In genomic region chr10:104121485-104122272, GRCh38 we compare ENCODE assay signal across 1 cellular context.
A peak's percentile ranks its signal among the peaks of the same experiment; 100 is the strongest.
TF ChIP-seq lines count a peak whose summit lies in the region.

TSS of gene SFR1 (plus strand) at chr10:104122171. CDS start at chr10:104122184, 13 bp downstream.

TF ChIP-seq in HepG2, 621 proteins besides CTCF, POLR2A, EP300 and RAD21 (continued from another document and continues in another):
- no peak for TF ChIP-seq ZUFSP (CRISPR knock-in tag; IDR thresholded peaks at IDR 0.05; ENCODE audit: borderline replicate concordance)
- TF ChIP-seq TEF (CRISPR knock-in tag; IDR thresholded peaks at IDR 0.05): no peak
- TF ChIP-seq RNF2 (conservative IDR thresholded peaks at IDR 0.05; ENCODE audit: low read depth): 0 out of 2 replicates have a peak, but pooled peaks have one; percentile 40
- no peak for TF ChIP-seq ZNF7 (CRISPR knock-in tag; IDR thresholded peaks at IDR 0.05)
- peak; percentile 81 for TF ChIP-seq DMAP1 (CRISPR knock-in tag; IDR thresholded peaks at IDR 0.05)
- TF ChIP-seq ZIK1 (CRISPR knock-in tag; IDR thresholded peaks at IDR 0.05; ENCODE audit: borderline replicate concordance, low read depth): peak; percentile 64; the same call in 1 of the 2 replicates
- TF ChIP-seq ZBTB21 (CRISPR knock-in tag; IDR thresholded peaks at IDR 0.05): no peak
- TF ChIP-seq ZBTB42 (CRISPR knock-in tag; IDR thresholded peaks at IDR 0.05): no peak
- peak; percentile 66; the same call in 1 of the 2 replicates for TF ChIP-seq CSRNP1 (CRISPR knock-in tag; IDR thresholded peaks at IDR 0.05)
- no peak for TF ChIP-seq CERS6 (CRISPR knock-in tag; IDR thresholded peaks at IDR 0.05)
- no peak for TF ChIP-seq E2F2 (CRISPR knock-in tag; IDR thresholded peaks at IDR 0.05; ENCODE audit: borderline replicate concordance)
- peak; percentile 55; the same call in 1 of the 2 replicates for TF ChIP-seq ZNF709 (CRISPR knock-in tag; IDR thresholded peaks at IDR 0.05)
- no peak for TF ChIP-seq NR3C1 (CRISPR knock-in tag; IDR thresholded peaks at IDR 0.05)
- no peak for TF ChIP-seq CC2D1A (CRISPR knock-in tag; IDR thresholded peaks at IDR 0.05)
- peak; percentile 79 for TF ChIP-seq TGIF2 (CRISPR knock-in tag; IDR thresholded peaks at IDR 0.05)
- peak; percentile 85 for TF ChIP-seq ZGPAT (CRISPR knock-in tag; IDR thresholded peaks at IDR 0.05)
- TF ChIP-seq ZNF12 (CRISPR knock-in tag; IDR thresholded peaks at IDR 0.05): no peak
- TF ChIP-seq ZNF607 (CRISPR knock-in tag; IDR thresholded peaks at IDR 0.05; ENCODE audit: borderline replicate concordance): peak; percentile 58; the same call in 1 of the 2 replicates
- peak; percentile 89 for TF ChIP-seq POLR2AphosphoS5 (IDR thresholded peaks at IDR 0.05; ENCODE audit: low read depth, low read length)
- no peak for TF ChIP-seq THAP8 (CRISPR knock-in tag; IDR thresholded peaks at IDR 0.05; ENCODE audit: borderline replicate concordance)
- TF ChIP-seq RBM22 (optimal IDR thresholded peaks at IDR 0.05; ENCODE audit: low read length): no peak
- peak; percentile 95 for TF ChIP-seq E2F1 (CRISPR knock-in tag; IDR thresholded peaks at IDR 0.05)
- TF ChIP-seq YY1 (IDR thresholded peaks at IDR 0.05; ENCODE audit: insufficient read depth, insufficient replicate concordance, low read depth, low read length): peak; percentile 82
- TF ChIP-seq RFXANK (CRISPR knock-in tag; IDR thresholded peaks at IDR 0.05): no peak
- peak; percentile 71 for TF ChIP-seq PHF21A (CRISPR knock-in tag; IDR thresholded peaks at IDR 0.05)
- 0 out of 2 replicates have a peak, but pooled peaks have one; percentile 33 for TF ChIP-seq ZNF276 (CRISPR knock-in tag; IDR thresholded peaks at IDR 0.05; ENCODE audit: low read depth)
- TF ChIP-seq ZHX2 (IDR thresholded peaks at IDR 0.05; ENCODE audit: low read depth): peak; percentile 60; the same call in 1 of the 2 replicates
- no peak for TF ChIP-seq ZHX2 (CRISPR knock-in tag; IDR thresholded peaks at IDR 0.05; ENCODE audit: borderline replicate concordance)
- TF ChIP-seq HOXA9 (CRISPR knock-in tag; IDR thresholded peaks at IDR 0.05; ENCODE audit: borderline replicate concordance): 0 out of 2 replicates have a peak, but pooled peaks have one; percentile 72
- no peak for TF ChIP-seq SKI (IDR thresholded peaks at IDR 0.05; ENCODE audit: partially characterized antibody)
- peak; percentile 95 for TF ChIP-seq POGZ (CRISPR knock-in tag; IDR thresholded peaks at IDR 0.05)
- no peak; the same call in none of the 2 replicates for TF ChIP-seq SNAPC2 (CRISPR knock-in tag; IDR thresholded peaks at IDR 0.05)
- peak; percentile 75 for TF ChIP-seq MAX (IDR thresholded peaks at IDR 0.05)
- TF ChIP-seq ZNF678 (CRISPR knock-in tag; IDR thresholded peaks at IDR 0.05): no peak
- no peak for TF ChIP-seq ZSCAN22 (CRISPR knock-in tag; IDR thresholded peaks at IDR 0.05)
- 0 out of 2 replicates have a peak, but pooled peaks have one; percentile 52 for TF ChIP-seq SMYD3 (CRISPR knock-in tag; IDR thresholded peaks at IDR 0.05)
- TF ChIP-seq ZNF17 (CRISPR knock-in tag; IDR thresholded peaks at IDR 0.05): no peak
- peak; percentile 74; the same call in 1 of the 2 replicates for TF ChIP-seq MYC (CRISPR knock-in tag; IDR thresholded peaks at IDR 0.05; ENCODE audit: borderline replicate concordance)
- TF ChIP-seq ZNF292 (CRISPR knock-in tag; IDR thresholded peaks at IDR 0.05; ENCODE audit: borderline replicate concordance, low read depth): no peak
- TF ChIP-seq SRSF9 (IDR thresholded peaks at IDR 0.05; ENCODE audit: borderline replicate concordance, insufficient read depth, low read depth, low read length, poor library complexity, severe bottlenecking): no peak
- TF ChIP-seq ZNF720 (CRISPR knock-in tag; IDR thresholded peaks at IDR 0.05): no peak
- no peak for TF ChIP-seq ZBTB26 (CRISPR knock-in tag; IDR thresholded peaks at IDR 0.05; ENCODE audit: borderline replicate concordance)
